In the genomic region with DNA sequence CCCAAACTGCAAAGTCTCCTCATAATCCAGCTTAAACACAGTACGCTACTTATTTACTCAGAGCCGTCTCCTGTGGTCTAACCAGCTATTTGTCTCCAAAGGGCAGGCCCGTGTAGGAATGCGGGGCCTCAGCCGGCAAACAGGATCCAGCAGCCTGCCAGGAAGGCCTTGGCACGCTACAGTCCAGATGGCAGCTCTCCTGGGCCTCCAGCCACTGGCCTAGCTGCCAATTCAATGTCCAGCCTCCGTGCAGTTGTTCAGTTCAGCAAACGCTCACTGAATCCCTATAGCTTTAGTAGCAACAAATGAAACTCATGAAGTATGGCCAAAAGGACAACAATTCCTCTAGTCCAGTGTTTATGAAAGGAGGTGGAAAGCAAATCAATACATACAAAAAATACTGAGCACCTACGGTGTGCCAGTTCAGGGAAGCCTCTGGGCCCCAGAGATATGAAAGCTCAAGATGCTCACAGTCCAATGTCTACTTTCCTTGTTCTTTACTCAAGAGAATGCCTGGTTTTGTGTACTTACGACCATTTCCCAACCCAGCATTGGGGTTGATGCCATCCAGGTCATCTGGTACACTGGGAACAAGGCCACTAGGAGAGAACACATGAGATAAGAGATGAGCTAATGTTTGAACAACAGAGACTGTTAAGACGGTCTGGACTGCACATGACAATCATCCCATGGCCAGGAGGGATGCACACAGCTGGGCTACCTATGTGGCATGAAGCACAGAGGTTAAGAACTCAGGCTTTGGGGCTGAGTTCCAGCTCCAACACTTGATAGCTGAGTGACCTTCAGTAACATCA, we compare ENCODE assay signal across 1 cellular context.
TF ChIP-seq lines count a peak whose summit lies in the region.

No MANE protein-coding gene starts in this region.

TF ChIP-seq in HepG2, 621 proteins besides CTCF, POLR2A, EP300 and RAD21 (continued from another document and continues in another):
- TF ChIP-seq ZNF646 (CRISPR knock-in tag; IDR thresholded peaks at IDR 0.05) (no peak), HIVEP1 (CRISPR knock-in tag; IDR thresholded peaks at IDR 0.05) (peak; percentile 80), ZNF841 (CRISPR knock-in tag; IDR thresholded peaks at IDR 0.05; ENCODE audit: borderline replicate concordance) (no peak), ZBTB10 (CRISPR knock-in tag; IDR thresholded peaks at IDR 0.05; ENCODE audit: borderline replicate concordance) (no peak), KDM6A (CRISPR knock-in tag; IDR thresholded peaks at IDR 0.05; ENCODE audit: low read depth) (peak; percentile 90), MTF1 (CRISPR knock-in tag; IDR thresholded peaks at IDR 0.05) (no peak), MEF2D (CRISPR knock-in tag; IDR thresholded peaks at IDR 0.05) (peak; percentile 89), ZSCAN12 (CRISPR knock-in tag; IDR thresholded peaks at IDR 0.05) (0 out of 2 replicates have a peak, but pooled peaks have one; percentile 35), PITX1 (CRISPR knock-in tag; IDR thresholded peaks at IDR 0.05) (peak; percentile 96), TAF15 (IDR thresholded peaks at IDR 0.05; ENCODE audit: low read depth, low read length, poor library complexity, severe bottlenecking) (no peak), ELF3 (CRISPR knock-in tag; IDR thresholded peaks at IDR 0.05) (peak; percentile 80), SRY (CRISPR knock-in tag; IDR thresholded peaks at IDR 0.05) (peak; percentile 28; the same call in 1 of the 2 replicates), HCFC1 (IDR thresholded peaks at IDR 0.05; ENCODE audit: low read depth, low read length) (no peak), LBX2 (CRISPR knock-in tag; IDR thresholded peaks at IDR 0.05; ENCODE audit: borderline replicate concordance) (no peak), FOXK2 (IDR thresholded peaks at IDR 0.05) (peak; percentile 63; the same call in 1 of the 2 replicates), ZNF337 (CRISPR knock-in tag; IDR thresholded peaks at IDR 0.05; ENCODE audit: borderline replicate concordance, low read depth) (peak; percentile 62; the same call in 1 of the 2 replicates), ELK4 (CRISPR knock-in tag; IDR thresholded peaks at IDR 0.05; ENCODE audit: borderline replicate concordance) (no peak), ZNF792 (CRISPR knock-in tag; IDR thresholded peaks at IDR 0.05) (0 out of 2 replicates have a peak, but pooled peaks have one; percentile 83), ZBTB3 (CRISPR knock-in tag; IDR thresholded peaks at IDR 0.05; ENCODE audit: borderline replicate concordance, low read depth) (no peak), RFXAP (CRISPR knock-in tag; IDR thresholded peaks at IDR 0.05; ENCODE audit: borderline replicate concordance) (no peak)
- TF ChIP-seq, protein P1, sequence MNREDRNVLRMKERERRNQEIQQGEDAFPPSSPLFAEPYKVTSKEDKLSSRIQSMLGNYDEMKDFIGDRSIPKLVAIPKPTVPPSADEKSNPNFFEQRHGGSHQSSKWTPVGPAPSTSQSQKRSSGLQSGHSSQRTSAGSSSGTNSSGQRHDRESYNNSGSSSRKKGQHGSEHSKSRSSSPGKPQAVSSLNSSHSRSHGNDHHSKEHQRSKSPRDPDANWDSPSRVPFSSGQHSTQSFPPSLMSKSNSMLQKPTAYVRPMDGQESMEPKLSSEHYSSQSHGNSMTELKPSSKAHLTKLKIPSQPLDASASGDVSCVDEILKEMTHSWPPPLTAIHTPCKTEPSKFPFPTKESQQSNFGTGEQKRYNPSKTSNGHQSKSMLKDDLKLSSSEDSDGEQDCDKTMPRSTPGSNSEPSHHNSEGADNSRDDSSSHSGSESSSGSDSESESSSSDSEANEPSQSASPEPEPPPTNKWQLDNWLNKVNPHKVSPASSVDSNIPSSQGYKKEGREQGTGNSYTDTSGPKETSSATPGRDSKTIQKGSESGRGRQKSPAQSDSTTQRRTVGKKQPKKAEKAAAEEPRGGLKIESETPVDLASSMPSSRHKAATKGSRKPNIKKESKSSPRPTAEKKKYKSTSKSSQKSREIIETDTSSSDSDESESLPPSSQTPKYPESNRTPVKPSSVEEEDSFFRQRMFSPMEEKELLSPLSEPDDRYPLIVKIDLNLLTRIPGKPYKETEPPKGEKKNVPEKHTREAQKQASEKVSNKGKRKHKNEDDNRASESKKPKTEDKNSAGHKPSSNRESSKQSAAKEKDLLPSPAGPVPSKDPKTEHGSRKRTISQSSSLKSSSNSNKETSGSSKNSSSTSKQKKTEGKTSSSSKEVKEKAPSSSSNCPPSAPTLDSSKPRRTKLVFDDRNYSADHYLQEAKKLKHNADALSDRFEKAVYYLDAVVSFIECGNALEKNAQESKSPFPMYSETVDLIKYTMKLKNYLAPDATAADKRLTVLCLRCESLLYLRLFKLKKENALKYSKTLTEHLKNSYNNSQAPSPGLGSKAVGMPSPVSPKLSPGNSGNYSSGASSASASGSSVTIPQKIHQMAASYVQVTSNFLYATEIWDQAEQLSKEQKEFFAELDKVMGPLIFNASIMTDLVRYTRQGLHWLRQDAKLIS (CRISPR knock-in tag; IDR thresholded peaks at IDR 0.05) = no peak
- TF ChIP-seq, protein P2, sequence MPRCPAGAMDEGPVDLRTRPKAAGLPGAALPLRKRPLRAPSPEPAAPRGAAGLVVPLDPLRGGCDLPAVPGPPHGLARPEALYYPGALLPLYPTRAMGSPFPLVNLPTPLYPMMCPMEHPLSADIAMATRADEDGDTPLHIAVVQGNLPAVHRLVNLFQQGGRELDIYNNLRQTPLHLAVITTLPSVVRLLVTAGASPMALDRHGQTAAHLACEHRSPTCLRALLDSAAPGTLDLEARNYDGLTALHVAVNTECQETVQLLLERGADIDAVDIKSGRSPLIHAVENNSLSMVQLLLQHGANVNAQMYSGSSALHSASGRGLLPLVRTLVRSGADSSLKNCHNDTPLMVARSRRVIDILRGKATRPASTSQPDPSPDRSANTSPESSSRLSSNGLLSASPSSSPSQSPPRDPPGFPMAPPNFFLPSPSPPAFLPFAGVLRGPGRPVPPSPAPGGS (CRISPR knock-in tag; IDR thresholded peaks at IDR 0.05) = 0 out of 2 replicates have a peak, but pooled peaks have one; percentile 18
- TF ChIP-seq, protein P3, sequence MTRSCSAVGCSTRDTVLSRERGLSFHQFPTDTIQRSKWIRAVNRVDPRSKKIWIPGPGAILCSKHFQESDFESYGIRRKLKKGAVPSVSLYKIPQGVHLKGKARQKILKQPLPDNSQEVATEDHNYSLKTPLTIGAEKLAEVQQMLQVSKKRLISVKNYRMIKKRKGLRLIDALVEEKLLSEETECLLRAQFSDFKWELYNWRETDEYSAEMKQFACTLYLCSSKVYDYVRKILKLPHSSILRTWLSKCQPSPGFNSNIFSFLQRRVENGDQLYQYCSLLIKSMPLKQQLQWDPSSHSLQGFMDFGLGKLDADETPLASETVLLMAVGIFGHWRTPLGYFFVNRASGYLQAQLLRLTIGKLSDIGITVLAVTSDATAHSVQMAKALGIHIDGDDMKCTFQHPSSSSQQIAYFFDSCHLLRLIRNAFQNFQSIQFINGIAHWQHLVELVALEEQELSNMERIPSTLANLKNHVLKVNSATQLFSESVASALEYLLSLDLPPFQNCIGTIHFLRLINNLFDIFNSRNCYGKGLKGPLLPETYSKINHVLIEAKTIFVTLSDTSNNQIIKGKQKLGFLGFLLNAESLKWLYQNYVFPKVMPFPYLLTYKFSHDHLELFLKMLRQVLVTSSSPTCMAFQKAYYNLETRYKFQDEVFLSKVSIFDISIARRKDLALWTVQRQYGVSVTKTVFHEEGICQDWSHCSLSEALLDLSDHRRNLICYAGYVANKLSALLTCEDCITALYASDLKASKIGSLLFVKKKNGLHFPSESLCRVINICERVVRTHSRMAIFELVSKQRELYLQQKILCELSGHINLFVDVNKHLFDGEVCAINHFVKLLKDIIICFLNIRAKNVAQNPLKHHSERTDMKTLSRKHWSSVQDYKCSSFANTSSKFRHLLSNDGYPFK (CRISPR knock-in tag; IDR thresholded peaks at IDR 0.05; ENCODE audit: borderline replicate concordance) = no peak
- TF ChIP-seq, protein P4, sequence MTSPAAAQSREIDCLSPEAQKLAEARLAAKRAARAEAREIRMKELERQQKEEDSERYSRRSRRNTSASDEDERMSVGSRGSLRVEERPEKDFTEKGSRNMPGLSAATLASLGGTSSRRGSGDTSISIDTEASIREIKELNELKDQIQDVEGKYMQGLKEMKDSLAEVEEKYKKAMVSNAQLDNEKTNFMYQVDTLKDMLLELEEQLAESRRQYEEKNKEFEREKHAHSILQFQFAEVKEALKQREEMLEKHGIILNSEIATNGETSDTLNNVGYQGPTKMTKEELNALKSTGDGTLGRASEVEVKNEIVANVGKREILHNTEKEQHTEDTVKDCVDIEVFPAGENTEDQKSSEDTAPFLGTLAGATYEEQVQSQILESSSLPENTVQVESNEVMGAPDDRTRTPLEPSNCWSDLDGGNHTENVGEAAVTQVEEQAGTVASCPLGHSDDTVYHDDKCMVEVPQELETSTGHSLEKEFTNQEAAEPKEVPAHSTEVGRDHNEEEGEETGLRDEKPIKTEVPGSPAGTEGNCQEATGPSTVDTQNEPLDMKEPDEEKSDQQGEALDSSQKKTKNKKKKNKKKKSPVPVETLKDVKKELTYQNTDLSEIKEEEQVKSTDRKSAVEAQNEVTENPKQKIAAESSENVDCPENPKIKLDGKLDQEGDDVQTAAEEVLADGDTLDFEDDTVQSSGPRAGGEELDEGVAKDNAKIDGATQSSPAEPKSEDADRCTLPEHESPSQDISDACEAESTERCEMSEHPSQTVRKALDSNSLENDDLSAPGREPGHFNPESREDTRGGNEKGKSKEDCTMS (CRISPR knock-in tag; conservative IDR thresholded peaks at IDR 0.05) = no peak
